17 cellular contexts compared by ENCODE assay signal in the genomic region with DNA sequence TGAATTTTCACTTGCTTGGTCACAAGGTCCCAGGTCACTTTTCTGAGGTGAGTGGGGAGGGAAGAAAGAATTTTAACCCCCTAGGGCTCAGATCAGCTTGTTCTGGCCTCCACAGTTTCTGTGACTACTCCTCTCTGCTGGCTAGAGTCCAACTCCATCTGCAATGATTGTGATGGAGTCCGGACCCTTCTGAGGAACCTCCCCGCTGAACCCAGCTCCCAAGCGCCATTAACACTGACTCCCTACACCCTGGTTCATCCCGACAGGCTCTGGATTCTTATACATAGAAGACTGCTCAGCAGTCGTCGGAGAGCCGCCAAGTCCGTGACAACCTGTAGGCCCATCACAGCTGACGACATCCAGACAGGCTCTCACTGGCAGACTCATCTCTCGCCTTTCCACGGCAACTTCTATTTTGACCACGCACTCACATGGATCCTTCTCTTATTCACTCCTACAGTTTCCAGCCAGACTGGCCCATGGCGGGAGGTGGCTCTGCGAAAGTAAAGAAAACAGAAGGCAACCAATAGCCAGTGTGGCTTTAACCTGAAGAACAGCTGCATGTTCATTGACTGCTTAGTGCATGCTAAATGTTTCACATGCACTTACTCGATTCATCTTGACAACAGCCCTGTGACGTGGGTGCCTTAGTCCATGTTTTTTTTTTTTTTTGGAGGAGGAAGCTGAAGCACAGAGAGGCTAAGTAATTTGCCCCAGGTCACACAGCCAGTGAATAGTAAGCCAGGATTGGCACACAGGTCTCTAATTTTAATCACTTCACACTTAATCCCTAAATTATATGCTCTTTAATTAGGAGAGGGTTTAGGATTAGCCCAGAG.
DNase-seq lines count a peak whose midpoint lies in the region; ATAC-seq and TF ChIP-seq lines count a peak whose summit lies in the region.
"Had no signal": no experiment of that assay in that cellular context is flagged by ENCODE, and none has a peak within 500 bp of the region (broad histone marks: within the 10 kb centered on the region; RNA-seq: fewer than 3 reads in every experiment).

No MANE protein-coding gene starts in this region.

- peaks cover 55% of the 10 kb centered on the region for H3K4me1 Mint-ChIP-seq in brain
- H3K4me1 Mint-ChIP-seq in naive thymus-derived CD8-positive, alpha-beta T cell, result peaks cover 24 to 66% (median 57%) of the 10 kb centered on the region in 4 donors
- H3K4me1 Mint-ChIP-seq in endodermal cell, result peaks cover 16% of the 10 kb centered on the region

- no peaks in the 10 kb centered on the region for H3K36me3 ChIP-seq in endodermal cell (ENCODE audit: control insufficient read depth, insufficient read depth, low read length)
- H3K36me3 ChIP-seq: HAP-1, vagina had no signal

- no peak overlapping the region for H3K27ac ChIP-seq in endodermal cell (ENCODE audit: low read depth, low read length)
- H3K27ac ChIP-seq: vagina had no signal

- H3K9ac ChIP-seq in endodermal cell (ENCODE audit: extremely low read depth, low read length, poor library complexity, severe bottlenecking), result no peak overlapping the region

- H3K9me3 Mint-ChIP-seq in brain (peaks cover 0 to 17% (median 12%) of the 10 kb centered on the region in 5 experiments), endodermal cell (no peaks in the 10 kb centered on the region)
- no peaks in the 10 kb centered on the region for H3K9me3 Mint-ChIP-seq in naive thymus-derived CD8-positive, alpha-beta T cell
- H3K9me3 Mint-ChIP-seq: activated T-helper 1 cell treated with anti-CD3 and anti-CD28 coated beads, Interleukin-12 subunit alpha, Interleukin-12 subunit beta, Interleukin-2, Interleukin-4 antibody, amounts not matched to agents 30 ng/mL and 10 ng/mL and 1 ng/mL, durations not matched to agents 14 hours and 24 hours and 36 hours had no signal

- H3K9me3 ChIP-seq in endodermal cell (ENCODE audit: control insufficient read depth, low read length), result no peaks in the 10 kb centered on the region
- H3K9me3 ChIP-seq: HAP-1, vagina had no signal

- no peak for ATAC-seq in naive thymus-derived CD8-positive, alpha-beta T cell
- ATAC-seq in HG02973 (IDR thresholded peaks at IDR 0.05; ENCODE audit: unreplicated experiment), result no peak
- ATAC-seq in HG03342 (IDR thresholded peaks at IDR 0.05; ENCODE audit: unreplicated experiment), result no peak

- H3K4me3 Mint-ChIP-seq in brain (no peak overlapping the region), endodermal cell (no peak overlapping the region)
- peak overlapping the region in 8 of 10 donors; percentile 28 to 80 (median 70) for H3K4me3 Mint-ChIP-seq in naive thymus-derived CD8-positive, alpha-beta T cell
- H3K4me3 Mint-ChIP-seq: activated T-helper 1 cell treated with anti-CD3 and anti-CD28 coated beads, Interleukin-12 subunit alpha, Interleukin-12 subunit beta, Interleukin-2, Interleukin-4 antibody, amounts not matched to agents 30 ng/mL and 10 ng/mL and 1 ng/mL, durations not matched to agents 14 hours and 24 hours and 36 hours had no signal

- TF ChIP-seq CTCF in AG10803 (conservative IDR thresholded peaks at IDR 0.05; ENCODE audit: low read length) (no peak), brain (conservative IDR thresholded peaks at IDR 0.05) (no peak), endodermal cell (conservative IDR thresholded peaks at IDR 0.05) (no peak)

- 87 to 97% methylated on average over 5 to 16 of the region's 16 CpGs for WGBS in endodermal cell (ENCODE audit: insufficient coverage in 1 of 2, insufficient read length in 1 of 2), 2 experiments

- H3K27me3 Mint-ChIP-seq in brain (peaks cover 7% of the 10 kb centered on the region), endodermal cell (ENCODE audit: insufficient read depth) (no peaks in the 10 kb centered on the region)
- no peaks in the 10 kb centered on the region for H3K27me3 Mint-ChIP-seq in naive thymus-derived CD8-positive, alpha-beta T cell

- POLR2A ChIA-PET in naive thymus-derived CD8-positive, alpha-beta T cell (lab: Charles Lee), result interaction anchor here (1.1 to 2.3 kb wide), 2 partner anchors 9 to 24 kb away, joined by 3 to 7 read pairs; no protein-coding TSS in a partner anchor

- H3K27ac Mint-ChIP-seq in brain (peak overlapping the region; percentile 30 to 92 (median 67)), endodermal cell (no peak overlapping the region)
- peak overlapping the region in 9 of 10 donors; percentile 85 to 98 (median 94) for H3K27ac Mint-ChIP-seq in naive thymus-derived CD8-positive, alpha-beta T cell
- H3K27ac Mint-ChIP-seq: activated T-helper 1 cell treated with anti-CD3 and anti-CD28 coated beads, Interleukin-12 subunit alpha, Interleukin-12 subunit beta, Interleukin-2, Interleukin-4 antibody, amounts not matched to agents 30 ng/mL and 10 ng/mL and 1 ng/mL, durations not matched to agents 14 hours and 24 hours and 36 hours had no signal

- H3K4me3 ChIP-seq in AG10803 (ENCODE audit: low read length) (no peak overlapping the region), endodermal cell (ENCODE audit: low read length) (no peak overlapping the region)
- H3K4me3 ChIP-seq: HAP-1, vagina had no signal

- H3K27me3 ChIP-seq in endodermal cell (ENCODE audit: control insufficient read depth, insufficient read depth, low read length, poor library complexity, severe bottlenecking), result no peaks in the 10 kb centered on the region
- H3K27me3 ChIP-seq: vagina had no signal

- H3K4me1 ChIP-seq in endodermal cell (ENCODE audit: control insufficient read depth, insufficient read depth, low read length), result peaks cover 4% of the 10 kb centered on the region
- H3K4me1 ChIP-seq: HAP-1 had no signal

- DNase-seq in AG10803 (ENCODE audit: low read depth) (peak; percentile 53), ELF-1 (ENCODE audit: low read depth, low spot score) (peak; percentile 64), endodermal cell (no peak), NCI-H1436 (lab: John Stamatoyannopoulos, UW) (no peak)
- no peak for DNase-seq in naive thymus-derived CD8-positive, alpha-beta T cell
- DNase-seq: COR-L47, foreskin fibroblast, KG1, NCI-H2171, retina, SIG-M5 had no signal

- H3K36me3 Mint-ChIP-seq in brain (no peaks in the 10 kb centered on the region), endodermal cell (ENCODE audit: low read depth) (no peaks in the 10 kb centered on the region)
- H3K36me3 Mint-ChIP-seq in naive thymus-derived CD8-positive, alpha-beta T cell, result peaks cover 0 to 5% (median 0%) of the 10 kb centered on the region in 3 donors

Comparison
In these comparisons a context has a peak if more than half of its experiments do, and no peak if none do; other contexts are left out.
1. DNase-seq: peak in AG10803 (single experiment) and ELF-1 (single experiment); none in naive thymus-derived CD8-positive, alpha-beta T cell (0 of 10), endodermal cell (single experiment) and NCI-H1436 (single experiment).
2. H3K4me3 Mint-ChIP-seq: peak in naive thymus-derived CD8-positive, alpha-beta T cell (8 of 10); none in brain (0 of 5) and endodermal cell (single experiment).